In genomic region chr14:99589031-99589441, GRCh38 we compare ENCODE assay signal across 15 cellular contexts. TPM values are rescaled to one million over a fixed set of nuclear protein-coding genes. Genes with fewer than 3 reads are reported as not detected.
DNase-seq lines count a peak whose midpoint lies in the region; ATAC-seq and TF ChIP-seq lines count a peak whose summit lies in the region.
"Had no signal": no experiment of that assay in that cellular context is flagged by ENCODE, and none has a peak within 500 bp of the region (broad histone marks: within the 10 kb centered on the region; RNA-seq: fewer than 3 reads in every experiment).

No MANE protein-coding gene starts in this region.

- in situ Hi-C loops in brain microvascular endothelial cell (cut with HindIII; ENCODE audit: low pct_ligation_motif_present, low sequenced_read_pairs), result no loop called here

- no peaks in the 10 kb centered on the region; the same call in 1 of the 2 replicates for H3K27me3 Mint-ChIP-seq in HFFc6 (ENCODE audit: insufficient read depth)
- H3K27me3 Mint-ChIP-seq in glutamatergic neuron (ENCODE audit: unreplicated experiment), result peaks cover 6% of the 10 kb centered on the region
- H3K27me3 Mint-ChIP-seq: activated B cell treated with CpG ODN at 0.5 μM for 24 hours; naive thymus-derived CD4-positive, alpha-beta T cell had no signal

- H3K36me3 Mint-ChIP-seq in HFFc6 (ENCODE audit: low read depth) (no peaks in the 10 kb centered on the region), glutamatergic neuron (ENCODE audit: unreplicated experiment) (no peaks in the 10 kb centered on the region)
- H3K36me3 Mint-ChIP-seq: naive thymus-derived CD4-positive, alpha-beta T cell had no signal

- DNase-seq in HFFc6 (no peak), RWPE2 (ENCODE audit: low spot score) (no peak), glutamatergic neuron (no peak), brain microvascular endothelial cell (no peak), COLO668 (lab: John Stamatoyannopoulos, UW; ENCODE audit: unreplicated experiment) (no peak), GM03348 (ENCODE audit: low spot score) (no peak)
- DNase-seq: activated B cell treated with CpG ODN at 0.5 μM for 24 hours; activated gamma-delta T cell; dermis blood vessel endothelial cell; naive thymus-derived CD4-positive, alpha-beta T cell; NCI-H2081; NCI-H524 treated with DMSO at 0.1 percent for 48 hours; OCI-M1; psoas muscle had no signal

- no peaks in the 10 kb centered on the region for H3K9me3 Mint-ChIP-seq in HFFc6
- H3K9me3 Mint-ChIP-seq in glutamatergic neuron (ENCODE audit: unreplicated experiment), result peaks cover 12% of the 10 kb centered on the region
- H3K9me3 Mint-ChIP-seq: activated B cell treated with CpG ODN at 0.5 μM for 24 hours; naive thymus-derived CD4-positive, alpha-beta T cell had no signal

- no peaks in the 10 kb centered on the region for H3K27me3 ChIP-seq in RWPE2 (ENCODE audit: insufficient read depth, poor library complexity, severe bottlenecking)
- H3K27me3 ChIP-seq in rectal smooth muscle tissue (ENCODE audit: control insufficient read depth, insufficient read depth, low read length), result no peaks in the 10 kb centered on the region
- no peaks in the 10 kb centered on the region for H3K27me3 ChIP-seq in brain microvascular endothelial cell (replicated peaks)

- H3K9ac ChIP-seq in rectal smooth muscle tissue (ENCODE audit: low read length), result no peak overlapping the region

- H3K4me1 Mint-ChIP-seq in HFFc6 (ENCODE audit: low read depth) (peaks cover 69% of the 10 kb centered on the region), glutamatergic neuron (ENCODE audit: low read depth, unreplicated experiment) (peaks cover 16% of the 10 kb centered on the region)
- H3K4me1 Mint-ChIP-seq: activated B cell treated with CpG ODN at 0.5 μM for 24 hours had no signal

- no peak for ATAC-seq in RWPE2 (ENCODE audit: low read depth)
- ATAC-seq: naive thymus-derived CD4-positive, alpha-beta T cell; psoas muscle had no signal

- H3K4me1 ChIP-seq in RWPE2 (ENCODE audit: insufficient read depth, poor library complexity, severe bottlenecking), result peaks cover 24% of the 10 kb centered on the region
- H3K4me1 ChIP-seq in rectal smooth muscle tissue (ENCODE audit: control insufficient read depth, insufficient read depth, low read length), result peaks cover 31% of the 10 kb centered on the region

- H3K4me3 Mint-ChIP-seq in HFFc6, result no peak overlapping the region
- H3K4me3 Mint-ChIP-seq in glutamatergic neuron (ENCODE audit: unreplicated experiment), result peak overlapping the region; percentile 68
- H3K4me3 Mint-ChIP-seq: activated B cell treated with CpG ODN at 0.5 μM for 24 hours; naive thymus-derived CD4-positive, alpha-beta T cell had no signal

- H3K4me3 ChIP-seq in RWPE2 (ENCODE audit: severe bottlenecking) (no peak overlapping the region), rectal smooth muscle tissue (ENCODE audit: low read length) (no peak overlapping the region), brain microvascular endothelial cell (ENCODE audit: low read depth, low read length) (no peak overlapping the region)
- H3K4me3 ChIP-seq: psoas muscle had no signal

- H3K9me3 ChIP-seq in RWPE2 (ENCODE audit: severe bottlenecking), result no peaks in the 10 kb centered on the region
- H3K9me3 ChIP-seq: psoas muscle had no signal

- H3K27ac ChIP-seq in RWPE2 (ENCODE audit: poor library complexity, severe bottlenecking) (peak overlapping the region; percentile 99), rectal smooth muscle tissue (ENCODE audit: low read depth, low read length) (peak overlapping the region; percentile 62), brain microvascular endothelial cell (no peak overlapping the region)
- H3K27ac ChIP-seq: psoas muscle had no signal

- TF ChIP-seq CTCF in HFFc6 (IDR thresholded peaks at IDR 0.05), result no peak
- TF ChIP-seq CTCF in RWPE2 (IDR thresholded peaks at IDR 0.05; ENCODE audit: poor library complexity, severe bottlenecking), result no peak
- TF ChIP-seq CTCF in glutamatergic neuron (IDR thresholded peaks at IDR 0.05; ENCODE audit: partially characterized antibody, unreplicated experiment), result no peak
- no peak for TF ChIP-seq CTCF in brain microvascular endothelial cell (IDR thresholded peaks at IDR 0.05; ENCODE audit: low read depth, low read length, missing control alignments)

- H3K36me3 ChIP-seq in RWPE2 (ENCODE audit: low read depth), result peaks cover 12% of the 10 kb centered on the region
- H3K36me3 ChIP-seq in rectal smooth muscle tissue (ENCODE audit: control insufficient read depth, insufficient read depth, low read length), result no peaks in the 10 kb centered on the region
- no peaks in the 10 kb centered on the region for H3K36me3 ChIP-seq in brain microvascular endothelial cell (replicated peaks)

- H3K27ac Mint-ChIP-seq in HFFc6, result peak overlapping the region; percentile 66
- H3K27ac Mint-ChIP-seq in glutamatergic neuron (ENCODE audit: unreplicated experiment), result peak overlapping the region; percentile 7
- H3K27ac Mint-ChIP-seq: activated B cell treated with CpG ODN at 0.5 μM for 24 hours had no signal

RNA-seq across cellular contexts. Expression of gene CCDC85C, which starts 15.0 kb away (rescaled TPM):
- 10 to 100 TPM; 31.3 to 41.4 (median 34.3) TPM for total RNA-seq in HFFc6 (2021; fragmentation: NEBNext Ultra II Directional; extraction: Animal tissue kit (Norgen Biotek cat#: 25700))
- 32.3 TPM for total RNA-seq in glutamatergic neuron (ENCODE audit: unreplicated experiment)

RNA-seq across cellular contexts. Expression of gene HHIPL1, which starts 55.9 kb away (rescaled TPM):
- 1 to 10 TPM in 5 of 6 experiments, under 1 TPM in 1; 0.99 to 2.8 (median 1.3) TPM for total RNA-seq in HFFc6 (2021; fragmentation: NEBNext Ultra II Directional; extraction: Animal tissue kit (Norgen Biotek cat#: 25700))
- 0.47 TPM for total RNA-seq in glutamatergic neuron (ENCODE audit: unreplicated experiment)
- total RNA-seq: activated B cell treated with CpG ODN at 0.5 μM for 24 hours had no signal
